In the genomic region with DNA sequence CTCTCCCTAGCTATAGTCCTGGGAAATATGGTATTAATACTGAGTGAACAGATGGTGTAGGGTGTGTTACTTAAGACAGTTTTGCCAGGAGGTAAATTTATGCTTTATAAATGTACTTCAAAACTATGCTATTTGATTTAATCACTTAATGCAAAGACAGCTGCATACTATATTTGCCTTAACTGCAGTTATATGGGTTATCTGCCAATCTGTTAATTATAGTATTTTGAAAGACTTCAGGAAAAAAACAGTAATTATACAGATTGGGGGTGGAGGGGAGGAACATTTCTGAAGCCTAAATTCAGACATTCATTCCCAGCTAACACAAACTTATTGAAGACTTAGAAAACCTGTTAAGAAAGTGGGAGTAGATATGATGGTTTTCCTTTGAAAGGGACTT, we compare ENCODE assay signal across 20 cellular contexts.
DNase-seq lines count a peak whose midpoint lies in the region; ATAC-seq and TF ChIP-seq lines count a peak whose summit lies in the region.
"Had no signal": no experiment of that assay in that cellular context is flagged by ENCODE, and none has a peak within 500 bp of the region (broad histone marks: within the 10 kb centered on the region; RNA-seq: fewer than 3 reads in every experiment).

No MANE protein-coding gene starts in this region.

- H3F3A ChIP-seq in GM23338 (replicated peaks; ENCODE audit: low read depth), result no peaks in the 10 kb centered on the region

- peaks cover 16% of the 10 kb centered on the region for H3K4me1 Mint-ChIP-seq in GM23338
- H3K4me1 Mint-ChIP-seq in effector memory CD8-positive, alpha-beta T cell (ENCODE audit: low read depth in 2 of 2), result no peaks in the 10 kb centered on the region
- H3K4me1 Mint-ChIP-seq in natural killer cell treated with Interleukin-12 subunit alpha and Interleukin-12 subunit beta and Interleukin-15 and Interleukin-18, amount 100 ng/mL, for 72 hours (ENCODE audit: low read depth in 2 of 2), result no peaks in the 10 kb centered on the region
- H3K4me1 Mint-ChIP-seq: CD8-positive, alpha-beta memory T cell; T-cell had no signal

- no peaks in the 10 kb centered on the region for H3K36me3 Mint-ChIP-seq in GM23338 (ENCODE audit: low read depth)
- H3K36me3 Mint-ChIP-seq in effector memory CD8-positive, alpha-beta T cell (ENCODE audit: insufficient read depth), result no peaks in the 10 kb centered on the region
- no peaks in the 10 kb centered on the region for H3K36me3 Mint-ChIP-seq in natural killer cell treated with Interleukin-12 subunit alpha and Interleukin-12 subunit beta and Interleukin-15 and Interleukin-18, amount 100 ng/mL, for 72 hours
- H3K36me3 Mint-ChIP-seq: CD8-positive, alpha-beta memory T cell; T-cell had no signal

- no peaks in the 10 kb centered on the region for H4K20me1 ChIP-seq in GM23338 (replicated peaks; ENCODE audit: insufficient read depth)
- H4K20me1 ChIP-seq: BLaER1 treated with 17β-estradiol and CSF1 and Interleukin-3, amounts not matched to agents 10 nM and 100 nM had no signal

- H3K4me1 ChIP-seq in GM23338 (ENCODE audit: insufficient read depth), result peaks cover 12% of the 10 kb centered on the region; the same call in 1 of the 2 replicates
- H3K4me1 ChIP-seq: BLaER1 treated with 17β-estradiol and CSF1 and Interleukin-3, amounts not matched to agents 10 nM and 100 nM had no signal

- H3K79me2 ChIP-seq in GM23338 (replicated peaks; ENCODE audit: insufficient read depth), result no peaks in the 10 kb centered on the region

- ATAC-seq in GM23338, result no peak
- ATAC-seq in effector memory CD8-positive, alpha-beta T cell (replicated peaks), result no peak
- ATAC-seq in natural killer cell treated with Interleukin-12 subunit alpha and Interleukin-12 subunit beta and Interleukin-15 and Interleukin-18, amount 100 ng/mL, for 72 hours, result no peak
- ATAC-seq: SK-N-SH treated with all-trans-retinoic acid at 6 μM for 48 hours, T-cell had no signal

- no peak for TF ChIP-seq CTCF in GM23338 (conservative IDR thresholded peaks at IDR 0.05; ENCODE audit: low read depth in 2 of 2)

- no peak overlapping the region for H3K4me3 Mint-ChIP-seq in GM23338
- H3K4me3 Mint-ChIP-seq in effector memory CD8-positive, alpha-beta T cell, result no peak overlapping the region
- no peak overlapping the region for H3K4me3 Mint-ChIP-seq in natural killer cell treated with Interleukin-12 subunit alpha and Interleukin-12 subunit beta and Interleukin-15 and Interleukin-18, amount 100 ng/mL, for 72 hours
- H3K4me3 Mint-ChIP-seq: CD8-positive, alpha-beta memory T cell; T-cell had no signal

- no peak overlapping the region for H3K27ac ChIP-seq in GM23338 (ENCODE audit: low read depth)
- H3K27ac ChIP-seq: BLaER1 treated with 17β-estradiol and CSF1 and Interleukin-3, amounts not matched to agents 10 nM and 100 nM; GM23248; RWPE1 had no signal

- H2AFZ ChIP-seq in GM23338, result no peak overlapping the region
- H2AFZ ChIP-seq: GM23248 had no signal

- H3K4me2 ChIP-seq in GM23338, result peak overlapping the region; percentile 6; the same call in 1 of the 2 replicates
- H3K4me2 ChIP-seq: BLaER1 treated with 17β-estradiol and CSF1 and Interleukin-3, amounts not matched to agents 10 nM and 100 nM had no signal

- peaks cover 4% of the 10 kb centered on the region for H3K9me2 ChIP-seq in GM23338 (ENCODE audit: insufficient read depth)

- no peak for DNase-seq in GM23338 (ENCODE audit: low spot score)
- peak; percentile 24 for DNase-seq in NCI-H2171 (lab: John Stamatoyannopoulos, UW)
- DNase-seq in NCI-H69 (lab: John Stamatoyannopoulos, UW), result peak; percentile 99
- no peak for DNase-seq in effector memory CD8-positive, alpha-beta T cell
- no peak for DNase-seq in DMS153 (lab: John Stamatoyannopoulos, UW)
- DNase-seq in NCI-H2107 treated with DMSO at 0.1 percent for 48 hours (lab: John Stamatoyannopoulos, UW; ENCODE audit: unreplicated experiment), result no peak
- no peak for DNase-seq in natural killer cell treated with Interleukin-12 subunit alpha and Interleukin-12 subunit beta and Interleukin-15 and Interleukin-18, amount 100 ng/mL, for 72 hours (ENCODE audit: low spot score)
- DNase-seq: CD8-positive, alpha-beta memory T cell; GF-D8; GM23248; HCEC 1CT; NCI-H1105 treated with DMSO at 0.1 percent for 48 hours; NCI-H1930; NCI-H526 treated with DMSO at 0.1 percent for 48 hours; SIG-M5; T-cell; T-helper 9 cell had no signal

- H3K36me3 ChIP-seq in GM23338 (ENCODE audit: insufficient read depth), result no peaks in the 10 kb centered on the region
- H3K36me3 ChIP-seq: BLaER1 treated with 17β-estradiol and CSF1 and Interleukin-3, amounts not matched to agents 10 nM and 100 nM had no signal

- H3K9me3 Mint-ChIP-seq in GM23338, result no peaks in the 10 kb centered on the region
- H3K9me3 Mint-ChIP-seq in effector memory CD8-positive, alpha-beta T cell, result peaks cover 7 to 36% of the 10 kb centered on the region in 2 donors
- peaks cover 15% of the 10 kb centered on the region for H3K9me3 Mint-ChIP-seq in natural killer cell treated with Interleukin-12 subunit alpha and Interleukin-12 subunit beta and Interleukin-15 and Interleukin-18, amount 100 ng/mL, for 72 hours

- H3K27ac Mint-ChIP-seq in GM23338, result 0 out of 2 replicates have a peak overlapping the region, but pooled peaks have one; percentile 18
- H3K27ac Mint-ChIP-seq in effector memory CD8-positive, alpha-beta T cell, result no peak overlapping the region
- H3K27ac Mint-ChIP-seq in natural killer cell treated with Interleukin-12 subunit alpha and Interleukin-12 subunit beta and Interleukin-15 and Interleukin-18, amount 100 ng/mL, for 72 hours, result no peak overlapping the region
- H3K27ac Mint-ChIP-seq: CD8-positive, alpha-beta memory T cell; T-cell had no signal

- no peak overlapping the region for H3K4me3 ChIP-seq in GM23338
- H3K4me3 ChIP-seq: BLaER1 treated with 17β-estradiol and CSF1 and Interleukin-3, amounts not matched to agents 10 nM and 100 nM; GM23248 had no signal

- no peaks in the 10 kb centered on the region for H3K27me3 Mint-ChIP-seq in GM23338 (ENCODE audit: insufficient read depth, low read depth, poor library complexity)
- no peaks in the 10 kb centered on the region for H3K27me3 Mint-ChIP-seq in effector memory CD8-positive, alpha-beta T cell
- no peaks in the 10 kb centered on the region for H3K27me3 Mint-ChIP-seq in natural killer cell treated with Interleukin-12 subunit alpha and Interleukin-12 subunit beta and Interleukin-15 and Interleukin-18, amount 100 ng/mL, for 72 hours
- H3K27me3 Mint-ChIP-seq: T-cell had no signal

- H3K27me3 ChIP-seq in GM23338 (ENCODE audit: insufficient read depth), result no peaks in the 10 kb centered on the region
- H3K27me3 ChIP-seq: BLaER1 treated with 17β-estradiol and CSF1 and Interleukin-3, amounts not matched to agents 10 nM and 100 nM had no signal

TF ChIP-seq in GM23338, 12 proteins besides CTCF, POLR2A, EP300 and RAD21 (continues in another document):
- TF ChIP-seq EZH2 (IDR thresholded peaks at IDR 0.05; ENCODE audit: low read depth, unreplicated experiment) (no peak), CREB1 (CRISPR knock-in tag; IDR thresholded peaks at IDR 0.05; ENCODE audit: low read depth) (no peak), ZNF114 (CRISPR knock-in tag; IDR thresholded peaks at IDR 0.05) (no peak), EZH2phosphoT487 (IDR thresholded peaks at IDR 0.05; ENCODE audit: unreplicated experiment) (no peak)

Comparison
In these comparisons a context has a peak if more than half of its experiments do, and no peak if none do; other contexts are left out.
1. DNase-seq: peak in NCI-H2171 (single experiment) and NCI-H69 (single experiment); none in GM23338 (single experiment), effector memory CD8-positive, alpha-beta T cell (0 of 3), DMS153 (single experiment), NCI-H2107 treated with DMSO at 0.1 percent for 48 hours (single experiment) and natural killer cell treated with Interleukin-12 subunit alpha and Interleukin-12 subunit beta and Interleukin-15 and Interleukin-18, amount 100 ng/mL, for 72 hours (single experiment).